ENCODE assay signal across 12 cellular contexts in genomic region chr3:133595341-133595740, GRCh38. TPM values are rescaled to one million over a fixed set of nuclear protein-coding genes. Genes with fewer than 3 reads are reported as not detected.
DNase-seq lines count a peak whose midpoint lies in the region; ATAC-seq and TF ChIP-seq lines count a peak whose summit lies in the region.
"Had no signal": no experiment of that assay in that cellular context is flagged by ENCODE, and none has a peak within 500 bp of the region (broad histone marks: within the 10 kb centered on the region; RNA-seq: fewer than 3 reads in every experiment).

No MANE protein-coding gene starts in this region.

- intact Hi-C loops in posterior cingulate gyrus (cut with DNase I) = no loop called here

- DNase-seq in ELR (ENCODE audit: low read depth) (peak; percentile 72), HT1080 (ENCODE audit: low read depth) (peak; percentile 60), neural crest cell (ENCODE audit: low read depth, low spot score) (no peak), COLO668 (lab: John Stamatoyannopoulos, UW; ENCODE audit: unreplicated experiment) (no peak), posterior cingulate gyrus (no peak)
- DNase-seq: DMS153, immature natural killer cell, NCI-H1417 treated with DMSO at 0.1 percent for 48 hours, NCI-H774 had no signal

- H3K4me1 Mint-ChIP-seq in activated naive CD4-positive, alpha-beta T cell treated with anti-CD3 and anti-CD28 coated beads, Interleukin-2, amount 50 U/mL, for 24 hours = peaks cover 20% of the 10 kb centered on the region
- H3K4me1 Mint-ChIP-seq in neural crest cell = no peaks in the 10 kb centered on the region
- H3K4me1 Mint-ChIP-seq: immature natural killer cell had no signal

- ATAC-seq in GM19395 (IDR thresholded peaks at IDR 0.05; ENCODE audit: unreplicated experiment) (no peak), GM21723 (IDR thresholded peaks at IDR 0.05; ENCODE audit: unreplicated experiment) (no peak)

- H3K4me3 Mint-ChIP-seq in activated naive CD4-positive, alpha-beta T cell treated with anti-CD3 and anti-CD28 coated beads, Interleukin-2, amount 50 U/mL, for 24 hours = peak overlapping the region; percentile 27
- H3K4me3 Mint-ChIP-seq in neural crest cell = no peak overlapping the region
- H3K4me3 Mint-ChIP-seq: immature natural killer cell had no signal

- peaks cover 3% of the 10 kb centered on the region for H3K36me3 Mint-ChIP-seq in activated naive CD4-positive, alpha-beta T cell treated with anti-CD3 and anti-CD28 coated beads, Interleukin-2, amount 50 U/mL, for 24 hours
- H3K36me3 Mint-ChIP-seq in neural crest cell (ENCODE audit: low read depth) = no peaks in the 10 kb centered on the region

- peak overlapping the region; percentile 1 for H3K27ac Mint-ChIP-seq in activated naive CD4-positive, alpha-beta T cell treated with anti-CD3 and anti-CD28 coated beads, Interleukin-2, amount 50 U/mL, for 24 hours
- H3K27ac Mint-ChIP-seq in neural crest cell (ENCODE audit: unreplicated experiment) = peak overlapping the region; percentile 39

- TF ChIP-seq CTCF in neural crest cell (conservative IDR thresholded peaks at IDR 0.05) = no peak

- H3K27me3 Mint-ChIP-seq in activated naive CD4-positive, alpha-beta T cell treated with anti-CD3 and anti-CD28 coated beads, Interleukin-2, amount 50 U/mL, for 24 hours = no peaks in the 10 kb centered on the region
- no peaks in the 10 kb centered on the region for H3K27me3 Mint-ChIP-seq in neural crest cell (ENCODE audit: low read depth)

- no peaks in the 10 kb centered on the region for H3K9me3 Mint-ChIP-seq in activated naive CD4-positive, alpha-beta T cell treated with anti-CD3 and anti-CD28 coated beads, Interleukin-2, amount 50 U/mL, for 24 hours
- no peaks in the 10 kb centered on the region for H3K9me3 Mint-ChIP-seq in neural crest cell
- H3K9me3 Mint-ChIP-seq: immature natural killer cell had no signal

RNA-seq across cellular contexts. Expression of gene CDV3, which starts 21.9 kb away (rescaled TPM):
- 224 and 227 TPM in 2 replicates for total RNA-seq in HT1080 (2014; rRNA removed; shearing (Covaris generic))
- polyA plus RNA-seq in HT1080 (2015; cell fraction: cytosol; rRNA removed) = 187 and 235 TPM in 2 replicates
- 142 and 154 TPM in 2 replicates for polyA plus RNA-seq in HT1080 (2015; cell fraction: nucleus; rRNA removed)
- total RNA-seq in neural crest cell = 166 and 174 TPM in 2 replicates

Comparison
In these comparisons a context has a peak if more than half of its experiments do, and no peak if none do; other contexts are left out.
1. DNase-seq: peak in ELR (single experiment) and HT1080 (single experiment); none in neural crest cell (single experiment), COLO668 (single experiment) and posterior cingulate gyrus (0 of 10).